Comparison of ENCODE assay signal across 8 cellular contexts in the genomic region with DNA sequence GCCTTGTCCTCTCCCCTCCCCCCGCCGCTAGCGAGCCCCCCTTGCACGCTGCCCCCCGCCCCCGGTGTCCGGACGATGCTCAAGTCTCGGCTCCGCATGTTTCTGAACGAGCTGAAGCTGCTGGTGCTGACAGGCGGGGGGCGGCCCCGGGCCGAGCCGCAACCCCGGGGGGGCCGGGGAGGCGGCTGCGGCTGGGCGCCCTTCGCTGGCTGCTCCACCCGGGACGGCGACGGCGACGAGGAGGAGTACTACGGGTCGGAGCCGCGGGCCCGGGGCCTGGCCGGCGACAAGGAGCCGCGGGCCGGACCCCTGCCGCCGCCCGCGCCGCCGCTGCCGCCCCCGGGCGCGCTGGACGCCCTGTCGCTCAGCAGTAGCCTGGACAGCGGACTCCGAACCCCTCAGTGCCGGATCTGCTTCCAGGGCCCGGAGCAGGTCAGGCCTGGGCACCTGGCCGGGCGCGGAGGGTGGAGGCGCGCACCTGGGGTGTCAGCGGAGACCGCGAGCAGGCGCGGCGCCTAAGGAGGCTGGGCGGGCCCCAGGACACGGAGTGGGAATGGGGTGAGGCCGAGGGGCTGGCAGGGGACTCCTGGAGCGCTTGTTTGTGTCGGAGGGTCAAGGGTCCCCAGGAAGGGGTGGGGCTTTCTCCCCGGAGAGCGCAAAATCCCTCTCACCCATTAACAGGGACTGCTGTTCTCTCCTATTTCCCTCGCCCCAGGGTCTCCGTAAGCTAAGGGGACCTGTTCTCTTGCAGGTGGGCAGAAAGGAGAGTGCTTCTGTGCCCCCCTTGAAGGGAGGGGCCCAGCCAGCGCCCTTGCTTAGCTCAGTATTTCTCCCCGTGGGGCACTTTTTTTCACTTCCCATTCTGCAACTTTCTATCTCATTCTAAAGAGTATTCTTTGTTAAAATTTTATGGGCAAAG. TPM values are rescaled to one million over a fixed set of nuclear protein-coding genes. Genes with fewer than 3 reads are reported as not detected.
A peak's percentile ranks its signal among the peaks of the same experiment; 100 is the strongest.
DNase-seq lines count a peak whose midpoint lies in the region; ATAC-seq and TF ChIP-seq lines count a peak whose summit lies in the region.

No MANE protein-coding gene starts in this region.

- no peak overlapping the region for H3K27ac ChIP-seq in A673 (ENCODE audit: low read depth, low read length, poor library complexity, severe bottlenecking)

- peaks cover 36% of the 10 kb centered on the region for H3K36me3 Mint-ChIP-seq in activated CD4-positive, alpha-beta T cell treated with anti-CD3 and anti-CD28 coated beads, Interleukin-2, amount 10 ng/mL, durations not matched to agents 24 days and 14 days (ENCODE audit: low read depth)
- H3K36me3 Mint-ChIP-seq in neural crest cell (ENCODE audit: low read depth): peaks cover 14% of the 10 kb centered on the region

- H3K27ac Mint-ChIP-seq in activated CD4-positive, alpha-beta T cell treated with anti-CD3 and anti-CD28 coated beads, Interleukin-2, amount 10 ng/mL, durations not matched to agents 24 days and 14 days: peak overlapping the region; percentile 72
- no peak overlapping the region for H3K27ac Mint-ChIP-seq in neural crest cell (ENCODE audit: unreplicated experiment)

- no peaks in the 10 kb centered on the region for H3K27me3 ChIP-seq in A673 (replicated peaks; ENCODE audit: insufficient read depth, low read depth, low read length, poor library complexity)
- H3K27me3 ChIP-seq in HAP-1 (ENCODE audit: low read depth): no peaks in the 10 kb centered on the region

- H3K4me3 ChIP-seq in A673 (ENCODE audit: low read depth, low read length, poor library complexity, severe bottlenecking): peak overlapping the region; percentile 60
- peak overlapping the region; percentile 54 for H3K4me3 ChIP-seq in HAP-1
- H3K4me3 ChIP-seq in epithelial cell of esophagus (ENCODE audit: low read length): peak overlapping the region; percentile 49

- POLR2A ChIA-PET in A673 (lab: Charles Lee; ENCODE audit: low non-redundant PET): interaction anchor here (0.6 kb wide), 1 partner anchor 52 kb away, joined by 4 read pairs; no protein-coding TSS in a partner anchor

- intact Hi-C loops in A673 (cut with micrococcal nuclease; ENCODE audit: unreplicated experiment): no loop called here
- intact Hi-C loops in activated CD4-positive, alpha-beta T cell treated with anti-CD3 and anti-CD28 coated beads, Interleukin-2, amount 10 ng/mL, durations not matched to agents 24 days and 14 days (cut with micrococcal nuclease): loop anchor here (1.0 to 10.0 kb wide), 5 partner anchors 10 to 1931 kb away; a partner anchor contains a TSS

- no peaks in the 10 kb centered on the region for H3K27me3 Mint-ChIP-seq in activated CD4-positive, alpha-beta T cell treated with anti-CD3 and anti-CD28 coated beads, Interleukin-2, amount 10 ng/mL, durations not matched to agents 24 days and 14 days
- peaks cover 61% of the 10 kb centered on the region for H3K27me3 Mint-ChIP-seq in neural crest cell (ENCODE audit: low read depth)

- no peak for DNase-seq in A673 (ENCODE audit: low spot score)
- peak in 1 of 2 experiments; percentile 62 for DNase-seq in HAP-1 (ENCODE audit: low spot score in 2 of 2)
- DNase-seq in activated CD4-positive, alpha-beta T cell treated with anti-CD3 and anti-CD28 coated beads, Interleukin-2, amount 10 ng/mL, durations not matched to agents 24 days and 14 days: peak; percentile 79
- peak; percentile 35 for DNase-seq in epithelial cell of esophagus (ENCODE audit: low read depth)
- DNase-seq in neural crest cell (ENCODE audit: low read depth, low spot score): no peak
- no peak for DNase-seq in HPDE6-E6E7 (ENCODE audit: extremely low spot score)
- DNase-seq in NK-92 treated with Interleukin-12 subunit alpha and Interleukin-12 subunit beta, amount 100 ng/mL, for 24 hours (lab: John Stamatoyannopoulos, UW): no peak

- in situ Hi-C loops in HAP-1 (cut with MboI; ENCODE audit: low sequenced_read_pairs): no loop called here

- peaks cover 31% of the 10 kb centered on the region for H3K4me1 ChIP-seq in A673 (ENCODE audit: insufficient read depth, low read length, poor library complexity, severe bottlenecking)
- peaks cover 16% of the 10 kb centered on the region for H3K4me1 ChIP-seq in HAP-1

- TF ChIP-seq CTCF in A673 (conservative IDR thresholded peaks at IDR 0.05; ENCODE audit: low read depth, low read length) (no peak), epithelial cell of esophagus (IDR thresholded peaks at IDR 0.05; ENCODE audit: insufficient read depth, low read depth, low read length, missing control alignments) (no peak), neural crest cell (conservative IDR thresholded peaks at IDR 0.05) (no peak)

- no peak for ATAC-seq in GM18907 (IDR thresholded peaks at IDR 0.05; ENCODE audit: unreplicated experiment)

- no TSS peak for BruUV-seq in A673 (replicated peaks; lab: Mats Ljungman, UMichigan)

- CTCF ChIA-PET in A673 (lab: Charles Lee): interaction anchor here (1.1 to 1.9 kb wide), 2 partner anchors 10 to 12 kb away, joined by 3 to 10 read pairs; a partner anchor contains a TSS

- no peaks in the 10 kb centered on the region for H3K9me3 Mint-ChIP-seq in activated CD4-positive, alpha-beta T cell treated with anti-CD3 and anti-CD28 coated beads, Interleukin-2, amount 10 ng/mL, durations not matched to agents 24 days and 14 days
- H3K9me3 Mint-ChIP-seq in neural crest cell: no peaks in the 10 kb centered on the region

- peaks cover 10% of the 10 kb centered on the region for H3K36me3 ChIP-seq in A673 (ENCODE audit: insufficient read depth, low read length, poor library complexity, severe bottlenecking)
- H3K36me3 ChIP-seq in HAP-1 (replicated peaks): peaks cover 25% of the 10 kb centered on the region

- H3K4me3 Mint-ChIP-seq in activated CD4-positive, alpha-beta T cell treated with anti-CD3 and anti-CD28 coated beads, Interleukin-2, amount 10 ng/mL, durations not matched to agents 24 days and 14 days: peak overlapping the region; percentile 89
- peak overlapping the region; percentile 89 for H3K4me3 Mint-ChIP-seq in neural crest cell

- peaks cover 52% of the 10 kb centered on the region for H3K4me1 Mint-ChIP-seq in activated CD4-positive, alpha-beta T cell treated with anti-CD3 and anti-CD28 coated beads, Interleukin-2, amount 10 ng/mL, durations not matched to agents 24 days and 14 days
- peaks cover 46% of the 10 kb centered on the region for H3K4me1 Mint-ChIP-seq in neural crest cell

- H3K9me3 ChIP-seq in A673 (ENCODE audit: low read depth, low read length, poor library complexity, severe bottlenecking) (no peaks in the 10 kb centered on the region), HAP-1 (no peaks in the 10 kb centered on the region)

RNA-seq across cellular contexts. Expression of a gene that starts 0.8 kb away (rescaled TPM):
- 19.8 and 23.6 TPM in 2 replicates for total RNA-seq in A673 (2021)
- 21.6 and 22.7 TPM in 2 replicates for total RNA-seq in activated CD4-positive, alpha-beta T cell treated with anti-CD3 and anti-CD28 coated beads, Interleukin-2, amount 10 ng/mL, durations not matched to agents 24 days and 14 days
- total RNA-seq in neural crest cell: 16.7 and 18.8 TPM in 2 replicates

RNA-seq across cellular contexts. Expression of a gene that starts 3.6 kb away (rescaled TPM):
- total RNA-seq in A673 (2021) (216 and 247 TPM in 2 replicates), neural crest cell (332 and 333 TPM in 2 replicates)
- total RNA-seq in activated CD4-positive, alpha-beta T cell treated with anti-CD3 and anti-CD28 coated beads, Interleukin-2, amount 10 ng/mL, durations not matched to agents 24 days and 14 days: 240 and 248 TPM in 2 replicates

RNA-seq across cellular contexts. Expression of a gene that starts 10.9 kb away (rescaled TPM):
- total RNA-seq in A673 (2021) (8.9 and 24.6 TPM in 2 replicates), neural crest cell (23.5 and 26.9 TPM in 2 replicates)
- 19.2 and 19.4 TPM in 2 replicates for total RNA-seq in activated CD4-positive, alpha-beta T cell treated with anti-CD3 and anti-CD28 coated beads, Interleukin-2, amount 10 ng/mL, durations not matched to agents 24 days and 14 days

RNA-seq across cellular contexts. Expression of a gene that starts 11.2 kb away (rescaled TPM):
- total RNA-seq in A673 (2021): 4.5 and 4.7 TPM in 2 replicates
- total RNA-seq in activated CD4-positive, alpha-beta T cell treated with anti-CD3 and anti-CD28 coated beads, Interleukin-2, amount 10 ng/mL, durations not matched to agents 24 days and 14 days: 12.3 and 12.7 TPM in 2 replicates
- total RNA-seq in neural crest cell: 3.2 and 4.2 TPM in 2 replicates

RNA-seq across cellular contexts. Expression of a gene that starts 16.2 kb away (rescaled TPM):
- total RNA-seq in A673 (2021): 51.0 and 55.6 TPM in 2 replicates
- 72.2 and 79.8 TPM in 2 replicates for total RNA-seq in activated CD4-positive, alpha-beta T cell treated with anti-CD3 and anti-CD28 coated beads, Interleukin-2, amount 10 ng/mL, durations not matched to agents 24 days and 14 days
- total RNA-seq in neural crest cell: 37.8 and 40.5 TPM in 2 replicates

Comparison
In these comparisons a context has a peak if more than half of its experiments do, and no peak if none do; other contexts are left out.
1. DNase-seq: peak in activated CD4-positive, alpha-beta T cell treated with anti-CD3 and anti-CD28 coated beads, Interleukin-2, amount 10 ng/mL, durations not matched to agents 24 days and 14 days (single experiment) and epithelial cell of esophagus (single experiment); none in A673 (single experiment), neural crest cell (single experiment), HPDE6-E6E7 (single experiment) and NK-92 treated with Interleukin-12 subunit alpha and Interleukin-12 subunit beta, amount 100 ng/mL, for 24 hours (single experiment).
2. Peak in every context shown above with its lines, with median percentiles within 50 percentile points of each other: H3K4me3 ChIP-seq.